In the genomic region with DNA sequence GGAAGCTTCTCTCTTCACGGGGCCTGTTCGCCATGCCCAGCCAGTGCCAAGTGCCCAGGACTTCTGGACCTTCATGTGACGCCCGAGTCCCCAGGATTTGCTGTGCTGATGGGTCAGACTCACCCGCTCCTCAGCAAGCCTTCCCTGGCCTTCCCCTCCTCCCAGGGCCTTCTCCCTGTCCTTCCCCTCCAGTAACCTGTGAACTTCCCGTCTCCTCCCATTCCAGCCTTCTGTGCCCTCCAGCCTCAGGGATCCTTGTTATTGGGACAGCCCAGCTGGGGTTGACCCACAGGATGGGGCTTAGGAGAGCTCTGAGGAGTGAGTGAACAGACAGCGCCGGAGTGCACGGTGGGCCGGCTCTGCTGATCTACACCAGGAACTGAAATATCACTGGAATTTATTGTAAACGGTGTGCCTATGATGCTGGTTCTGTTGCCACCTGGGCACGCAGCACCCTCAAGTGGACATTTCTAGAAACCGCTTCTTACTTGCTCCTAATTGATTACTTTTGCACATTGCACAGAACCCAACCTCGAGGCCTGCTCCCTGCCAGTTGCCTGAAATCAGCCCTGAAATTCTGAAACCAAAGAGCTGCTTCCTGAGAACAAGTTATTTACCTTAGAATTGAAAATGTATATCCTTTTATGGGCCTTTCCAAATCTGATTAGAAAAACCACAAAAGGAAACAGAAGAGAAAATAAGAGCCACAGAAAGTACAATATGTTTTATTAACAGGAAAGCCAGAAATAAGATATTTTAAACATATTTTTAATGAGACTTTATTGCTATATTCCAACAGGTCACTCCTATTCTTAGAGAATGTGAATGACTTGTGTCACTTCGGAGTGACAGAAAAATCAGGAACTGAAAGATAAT, we compare ENCODE assay signal across 8 cellular contexts. TPM values are rescaled to one million over a fixed set of nuclear protein-coding genes. Genes with fewer than 3 reads are reported as not detected.
DNase-seq lines count a peak whose midpoint lies in the region; ATAC-seq and TF ChIP-seq lines count a peak whose summit lies in the region.

No MANE protein-coding gene starts in this region.

- DNase-seq in BE2C (peak; percentile 48), HAP-1 (ENCODE audit: low spot score in 2 of 2) (peak; percentile 59 to 64), hepatic stellate cell (ENCODE audit: low spot score) (peak; percentile 32)
- DNase-seq in activated naive CD4-positive, alpha-beta T cell treated with anti-CD3 and anti-CD28 coated beads, Interleukin-2, amount 50 U/mL, for 72 hours (ENCODE audit: low spot score in 2 of 2), result peak in 1 of 2 donors; percentile 33
- peak; percentile 48 for DNase-seq in stimulated activated CD8-positive, alpha-beta memory T cell treated with anti-CD3 and anti-CD28 coated beads, Interleukin-4, amount 100 ng/mL, for 48 hours
- DNase-seq in natural killer cell treated with Interleukin-12 subunit alpha and Interleukin-12 subunit beta and Interleukin-15 and Interleukin-18, amount 100 ng/mL, for 72 hours (ENCODE audit: low spot score), result no peak

- no peaks in the 10 kb centered on the region for H3K9me3 ChIP-seq in BE2C
- H3K9me3 ChIP-seq in HAP-1, result no peaks in the 10 kb centered on the region
- no peaks in the 10 kb centered on the region for H3K9me3 ChIP-seq in OCI-LY3 (ENCODE audit: insufficient read depth, low read length)

- no peaks in the 10 kb centered on the region for H3K9me3 Mint-ChIP-seq in activated naive CD4-positive, alpha-beta T cell treated with anti-CD3 and anti-CD28 coated beads, Interleukin-2, amount 50 U/mL, for 72 hours
- H3K9me3 Mint-ChIP-seq in natural killer cell treated with Interleukin-12 subunit alpha and Interleukin-12 subunit beta and Interleukin-15 and Interleukin-18, amount 100 ng/mL, for 72 hours, result no peaks in the 10 kb centered on the region

- H3K36me3 Mint-ChIP-seq in activated naive CD4-positive, alpha-beta T cell treated with anti-CD3 and anti-CD28 coated beads, Interleukin-2, amount 50 U/mL, for 72 hours, result no peaks in the 10 kb centered on the region
- H3K36me3 Mint-ChIP-seq in natural killer cell treated with Interleukin-12 subunit alpha and Interleukin-12 subunit beta and Interleukin-15 and Interleukin-18, amount 100 ng/mL, for 72 hours, result no peaks in the 10 kb centered on the region

- H3K4me1 Mint-ChIP-seq in natural killer cell treated with Interleukin-12 subunit alpha and Interleukin-12 subunit beta and Interleukin-15 and Interleukin-18, amount 100 ng/mL, for 72 hours (ENCODE audit: low read depth in 2 of 2), result peaks cover 4 to 7% of the 10 kb centered on the region in 2 donors

- peak overlapping the region; percentile 76 to 95 for H3K27ac Mint-ChIP-seq in activated naive CD4-positive, alpha-beta T cell treated with anti-CD3 and anti-CD28 coated beads, Interleukin-2, amount 50 U/mL, for 72 hours
- H3K27ac Mint-ChIP-seq in natural killer cell treated with Interleukin-12 subunit alpha and Interleukin-12 subunit beta and Interleukin-15 and Interleukin-18, amount 100 ng/mL, for 72 hours, result no peak overlapping the region

- peaks cover 25% of the 10 kb centered on the region for H3K4me1 ChIP-seq in BE2C
- H3K4me1 ChIP-seq in HAP-1, result peaks cover 15% of the 10 kb centered on the region
- H3K4me1 ChIP-seq in OCI-LY3 (ENCODE audit: low read length), result peaks cover 9% of the 10 kb centered on the region; the same call in 1 of the 2 replicates

- no peaks in the 10 kb centered on the region for H3K27me3 Mint-ChIP-seq in natural killer cell treated with Interleukin-12 subunit alpha and Interleukin-12 subunit beta and Interleukin-15 and Interleukin-18, amount 100 ng/mL, for 72 hours

- H3K79me2 ChIP-seq in OCI-LY3 (ENCODE audit: low read length), result no peaks in the 10 kb centered on the region

- TF ChIP-seq CTCF in BE2C (IDR thresholded peaks at IDR 0.05; ENCODE audit: low read depth, low read length), result peak; percentile 65
- TF ChIP-seq CTCF in OCI-LY3 (IDR thresholded peaks at IDR 0.05; ENCODE audit: low read depth, low read length), result peak; percentile 75

- H3K4me3 Mint-ChIP-seq in natural killer cell treated with Interleukin-12 subunit alpha and Interleukin-12 subunit beta and Interleukin-15 and Interleukin-18, amount 100 ng/mL, for 72 hours, result no peak overlapping the region

- H3K36me3 ChIP-seq in BE2C (no peaks in the 10 kb centered on the region), HAP-1 (replicated peaks) (no peaks in the 10 kb centered on the region), OCI-LY3 (replicated peaks; ENCODE audit: low read depth, low read length) (no peaks in the 10 kb centered on the region)

- in situ Hi-C loops in HAP-1 (cut with MboI; ENCODE audit: low sequenced_read_pairs), result no loop called here

- no peak overlapping the region for H3K27ac ChIP-seq in OCI-LY3 (ENCODE audit: low read length)

- H3K4me3 ChIP-seq in BE2C (ENCODE audit: low read depth, low read length), result no peak overlapping the region
- H3K4me3 ChIP-seq in HAP-1, result no peak overlapping the region
- H3K4me3 ChIP-seq in OCI-LY3 (ENCODE audit: low read length), result peak overlapping the region; percentile 36; the same call in 1 of the 2 replicates

- peak; percentile 51 to 69 for ATAC-seq in activated naive CD4-positive, alpha-beta T cell treated with anti-CD3 and anti-CD28 coated beads, Interleukin-2, amount 50 U/mL, for 72 hours
- no peak for ATAC-seq in natural killer cell treated with Interleukin-12 subunit alpha and Interleukin-12 subunit beta and Interleukin-15 and Interleukin-18, amount 100 ng/mL, for 72 hours
- ATAC-seq in HG03439 (IDR thresholded peaks at IDR 0.05; ENCODE audit: unreplicated experiment), result no peak

- H3K9ac ChIP-seq in OCI-LY3 (ENCODE audit: low read length), result no peak overlapping the region; the same call in 1 of the 2 replicates

- H4K20me1 ChIP-seq in OCI-LY3 (ENCODE audit: insufficient read depth, low read length), result no peaks in the 10 kb centered on the region

- H3K4me2 ChIP-seq in OCI-LY3 (ENCODE audit: low read length), result peak overlapping the region; percentile 49

- H3K27me3 ChIP-seq in BE2C, result no peaks in the 10 kb centered on the region
- H3K27me3 ChIP-seq in HAP-1 (ENCODE audit: low read depth), result no peaks in the 10 kb centered on the region
- no peaks in the 10 kb centered on the region for H3K27me3 ChIP-seq in OCI-LY3 (ENCODE audit: low read depth, low read length)

- H2AFZ ChIP-seq in OCI-LY3 (ENCODE audit: low read depth, low read length), result peak overlapping the region; percentile 91; the same call in 1 of the 2 replicates

RNA-seq across cellular contexts. Expression of a gene that starts 1.6 kb away (rescaled TPM):
- not detected for polyA plus RNA-seq in BE2C (2012; ENCODE audit: insufficient read depth, insufficient read length, low read depth)
- total RNA-seq in activated naive CD4-positive, alpha-beta T cell treated with anti-CD3 and anti-CD28 coated beads, Interleukin-2, amount 50 U/mL, for 72 hours, result not detected
- not detected for total RNA-seq in natural killer cell treated with Interleukin-12 subunit alpha and Interleukin-12 subunit beta and Interleukin-15 and Interleukin-18, amount 100 ng/mL, for 72 hours

RNA-seq across cellular contexts. Expression of a gene that starts 4.8 kb away (rescaled TPM):
- not detected for polyA plus RNA-seq in BE2C (2012; ENCODE audit: insufficient read depth, insufficient read length, low read depth)
- total RNA-seq in activated naive CD4-positive, alpha-beta T cell treated with anti-CD3 and anti-CD28 coated beads, Interleukin-2, amount 50 U/mL, for 72 hours, result not detected
- total RNA-seq in natural killer cell treated with Interleukin-12 subunit alpha and Interleukin-12 subunit beta and Interleukin-15 and Interleukin-18, amount 100 ng/mL, for 72 hours, result not detected

RNA-seq across cellular contexts. Expression of a gene that starts 40.6 kb away (rescaled TPM):
- not detected for polyA plus RNA-seq in BE2C (2012; ENCODE audit: insufficient read depth, insufficient read length, low read depth)
- total RNA-seq in activated naive CD4-positive, alpha-beta T cell treated with anti-CD3 and anti-CD28 coated beads, Interleukin-2, amount 50 U/mL, for 72 hours, result not detected
- total RNA-seq in natural killer cell treated with Interleukin-12 subunit alpha and Interleukin-12 subunit beta and Interleukin-15 and Interleukin-18, amount 100 ng/mL, for 72 hours, result not detected

RNA-seq across cellular contexts. Expression of a gene that starts 47.1 kb away (rescaled TPM):
- not detected for polyA plus RNA-seq in BE2C (2012; ENCODE audit: insufficient read depth, insufficient read length, low read depth)
- total RNA-seq in activated naive CD4-positive, alpha-beta T cell treated with anti-CD3 and anti-CD28 coated beads, Interleukin-2, amount 50 U/mL, for 72 hours, result not detected
- not detected for total RNA-seq in natural killer cell treated with Interleukin-12 subunit alpha and Interleukin-12 subunit beta and Interleukin-15 and Interleukin-18, amount 100 ng/mL, for 72 hours

Comparison
In these comparisons a context has a peak if more than half of its experiments do, and no peak if none do; other contexts are left out.
1. ATAC-seq: peak in activated naive CD4-positive, alpha-beta T cell treated with anti-CD3 and anti-CD28 coated beads, Interleukin-2, amount 50 U/mL, for 72 hours (2 of 2); none in natural killer cell treated with Interleukin-12 subunit alpha and Interleukin-12 subunit beta and Interleukin-15 and Interleukin-18, amount 100 ng/mL, for 72 hours (0 of 2) and HG03439 (single experiment).
2. H3K27ac Mint-ChIP-seq: peak in activated naive CD4-positive, alpha-beta T cell treated with anti-CD3 and anti-CD28 coated beads, Interleukin-2, amount 50 U/mL, for 72 hours (2 of 2); none in natural killer cell treated with Interleukin-12 subunit alpha and Interleukin-12 subunit beta and Interleukin-15 and Interleukin-18, amount 100 ng/mL, for 72 hours (0 of 2).